24 cellular contexts compared by ENCODE assay signal in the genomic region with DNA sequence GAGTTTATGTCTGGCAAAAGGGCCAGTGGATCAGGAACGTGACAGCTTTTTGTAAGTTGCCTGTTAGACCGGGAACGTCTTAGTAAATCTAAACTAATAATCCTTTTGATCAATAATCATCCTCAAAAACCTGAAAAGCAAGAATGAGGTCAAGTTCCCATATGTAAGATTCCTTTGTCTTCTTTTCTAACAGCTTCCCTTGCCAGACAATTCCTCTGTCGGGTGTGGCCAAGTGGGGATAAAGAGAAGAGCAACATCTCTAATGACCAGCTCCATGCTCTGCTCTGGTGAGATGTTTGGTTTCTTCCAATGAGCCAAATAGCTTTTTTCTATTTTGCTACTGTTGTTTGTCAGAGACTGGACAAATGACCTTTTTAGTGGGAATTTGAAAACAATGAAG. TPM values are rescaled to one million over a fixed set of nuclear protein-coding genes. Genes with fewer than 3 reads are reported as not detected.
A peak's percentile ranks its signal among the peaks of the same experiment; 100 is the strongest.
DNase-seq lines count a peak whose midpoint lies in the region; ATAC-seq, FAIRE-seq and TF ChIP-seq lines count a peak whose summit lies in the region.
"Had no signal": no experiment of that assay in that cellular context is flagged by ENCODE, and none has a peak within 500 bp of the region (broad histone marks: within the 10 kb centered on the region; RNA-seq: fewer than 3 reads in every experiment).

No MANE protein-coding gene starts in this region.

- H3K4me2 ChIP-seq in astrocyte (ENCODE audit: low read length) (no peak overlapping the region), smooth muscle cell (no peak overlapping the region)
- H3K4me2 ChIP-seq: BLaER1 treated with 17β-estradiol and CSF1 and Interleukin-3, amounts not matched to agents 10 nM and 100 nM had no signal

- DNase-seq in Calu3 (peak; percentile 18), astrocyte (ENCODE audit: low read depth) (no peak), fibroblast of villous mesenchyme (ENCODE audit: low read depth) (peak; percentile 12), smooth muscle cell (lab: John Stamatoyannopoulos, UW; ENCODE audit: unreplicated experiment) (no peak), AML-193 (lab: John Stamatoyannopoulos, UW) (no peak), activated gamma-delta T cell treated with Interleukin-2 at 50 U/mL for 16 hours (no peak)
- DNase-seq: CD8-positive, alpha-beta T cell; DMS79; H7; Kasumi-1; MM.1S; NCI-H1092; NCI-H146; NCI-H2029 treated with DMSO at 0.1 percent for 48 hours; NCI-H2171 had no signal

- intact Hi-C loops in Calu3 (cut with micrococcal nuclease; ENCODE audit: unreplicated experiment) = no loop called here

- H2AFZ ChIP-seq in astrocyte (ENCODE audit: low read depth, low read length) = no peak overlapping the region
- no peak overlapping the region for H2AFZ ChIP-seq in smooth muscle cell (ENCODE audit: low read depth)

- H3K4me3 ChIP-seq in astrocyte (ENCODE audit: insufficient read depth, low read depth, low read length) (no peak overlapping the region), fibroblast of villous mesenchyme (ENCODE audit: low read depth, low read length) (no peak overlapping the region), smooth muscle cell (no peak overlapping the region)
- H3K4me3 ChIP-seq: BLaER1 treated with 17β-estradiol and CSF1 and Interleukin-3, amounts not matched to agents 10 nM and 100 nM had no signal

- ATAC-seq in HG02678 (IDR thresholded peaks at IDR 0.05; ENCODE audit: unreplicated experiment) = no peak
- ATAC-seq: CD8-positive, alpha-beta T cell; Right ventricle myocardium inferior had no signal

- H3K9me3 ChIP-seq in astrocyte (ENCODE audit: insufficient read depth, low read depth, low read length) (no peaks in the 10 kb centered on the region), smooth muscle cell (replicated peaks; ENCODE audit: low read depth) (no peaks in the 10 kb centered on the region)
- H3K9me3 ChIP-seq: BLaER1 treated with 17β-estradiol and CSF1 and Interleukin-3, amounts not matched to agents 10 nM and 100 nM had no signal

- no peaks in the 10 kb centered on the region for H3K4me1 ChIP-seq in astrocyte (ENCODE audit: insufficient read depth, low read length)
- no peaks in the 10 kb centered on the region for H3K4me1 ChIP-seq in smooth muscle cell (ENCODE audit: low read depth)
- H3K4me1 ChIP-seq: BLaER1 treated with 17β-estradiol and CSF1 and Interleukin-3, amounts not matched to agents 10 nM and 100 nM had no signal

- H3K79me2 ChIP-seq in astrocyte (ENCODE audit: insufficient read depth, low read length) (no peaks in the 10 kb centered on the region), smooth muscle cell (ENCODE audit: low read depth) (no peaks in the 10 kb centered on the region)

- BruUV-seq in Calu3 (replicated peaks; lab: Mats Ljungman, UMichigan) = no TSS peak

- whole genome bisulfite sequencing in smooth muscle cell (ENCODE audit: low lambda C conversion rate) = 83% methylated on average over 4 of the region's 4 CpGs

- H3K9ac ChIP-seq in astrocyte (ENCODE audit: low read length) (no peak overlapping the region), smooth muscle cell (ENCODE audit: low read depth) (no peak overlapping the region)
- H3K9ac ChIP-seq: BLaER1 treated with 17β-estradiol and CSF1 and Interleukin-3, amounts not matched to agents 10 nM and 100 nM had no signal

- peak; percentile 5 for FAIRE-seq in astrocyte (lab: Jason Lieb, UNC)
- FAIRE-seq: A204.1, RCC 7860 had no signal

- H3K9me3 Mint-ChIP-seq in Calu3 (ENCODE audit: low read depth, unreplicated experiment) = no peaks in the 10 kb centered on the region
- H3K9me3 Mint-ChIP-seq in astrocyte (ENCODE audit: unreplicated experiment) = no peaks in the 10 kb centered on the region
- H3K9me3 Mint-ChIP-seq: CD8-positive, alpha-beta T cell; IgD-negative memory B cell had no signal

- CTCF ChIA-PET in Calu3 (lab: Charles Lee) = no interaction called here

- TF ChIP-seq CTCF in Calu3 (IDR thresholded peaks at IDR 0.05; ENCODE audit: unreplicated experiment) = no peak
- TF ChIP-seq CTCF in astrocyte (IDR thresholded peaks at IDR 0.05; ENCODE audit: insufficient read depth, low read depth, low read length) = no peak
- no peak for TF ChIP-seq CTCF in fibroblast of villous mesenchyme (IDR thresholded peaks at IDR 0.05; ENCODE audit: insufficient read depth, low read depth, low read length)
- no peak for TF ChIP-seq CTCF in smooth muscle cell (IDR thresholded peaks at IDR 0.05; ENCODE audit: borderline replicate concordance, insufficient read depth, poor library complexity, severe bottlenecking)

- no peak overlapping the region for H3K27ac ChIP-seq in astrocyte (ENCODE audit: low read depth, low read length)
- peak overlapping the region; percentile 18 for H3K27ac ChIP-seq in smooth muscle cell (ENCODE audit: low read depth)
- H3K27ac ChIP-seq: BLaER1 treated with 17β-estradiol and CSF1 and Interleukin-3, amounts not matched to agents 10 nM and 100 nM; HL-60 had no signal

- H3K27me3 ChIP-seq in astrocyte (ENCODE audit: insufficient read depth, low read length) (no peaks in the 10 kb centered on the region), smooth muscle cell (ENCODE audit: low read depth) (no peaks in the 10 kb centered on the region)
- H3K27me3 ChIP-seq: BLaER1 treated with 17β-estradiol and CSF1 and Interleukin-3, amounts not matched to agents 10 nM and 100 nM had no signal

- no peak overlapping the region for H3K4me3 Mint-ChIP-seq in Calu3 (ENCODE audit: low read depth, unreplicated experiment)
- H3K4me3 Mint-ChIP-seq in astrocyte (ENCODE audit: unreplicated experiment) = no peak overlapping the region
- H3K4me3 Mint-ChIP-seq: CD8-positive, alpha-beta T cell; IgD-negative memory B cell had no signal

- H3K4me1 Mint-ChIP-seq in Calu3 (ENCODE audit: low read depth, unreplicated experiment) = peaks cover 27% of the 10 kb centered on the region
- no peaks in the 10 kb centered on the region for H3K4me1 Mint-ChIP-seq in astrocyte (ENCODE audit: low read depth, unreplicated experiment)
- H3K4me1 Mint-ChIP-seq: IgD-negative memory B cell had no signal

- H3K27ac Mint-ChIP-seq in Calu3 (ENCODE audit: unreplicated experiment) (peak overlapping the region; percentile 76), astrocyte (ENCODE audit: unreplicated experiment) (no peak overlapping the region)
- H3K27ac Mint-ChIP-seq: CD8-positive, alpha-beta T cell; IgD-negative memory B cell had no signal

- H3K36me3 Mint-ChIP-seq in Calu3 (ENCODE audit: insufficient read depth, unreplicated experiment) (peaks cover 9% of the 10 kb centered on the region), astrocyte (ENCODE audit: low read depth, unreplicated experiment) (no peaks in the 10 kb centered on the region)

- no peaks in the 10 kb centered on the region for H3F3A ChIP-seq in smooth muscle cell (ENCODE audit: low read depth)

- H4K20me1 ChIP-seq in astrocyte (ENCODE audit: insufficient read depth, low read length) (no peaks in the 10 kb centered on the region), smooth muscle cell (ENCODE audit: low read depth) (no peaks in the 10 kb centered on the region)
- H4K20me1 ChIP-seq: BLaER1 treated with 17β-estradiol and CSF1 and Interleukin-3, amounts not matched to agents 10 nM and 100 nM had no signal

- no peaks in the 10 kb centered on the region for H3K27me3 Mint-ChIP-seq in Calu3 (ENCODE audit: unreplicated experiment)
- peaks cover 2% of the 10 kb centered on the region for H3K27me3 Mint-ChIP-seq in astrocyte (ENCODE audit: low read depth, unreplicated experiment)
- H3K27me3 Mint-ChIP-seq: IgD-negative memory B cell had no signal

- H3K36me3 ChIP-seq in astrocyte (ENCODE audit: insufficient read depth, low read length) (peaks cover 8% of the 10 kb centered on the region), smooth muscle cell (ENCODE audit: low read depth) (no peaks in the 10 kb centered on the region)

RNA-seq across cellular contexts. Expression of a gene that starts 19.8 kb away (rescaled TPM):
- total RNA-seq in Calu3 (2022) = not detected in 2 replicates
- not detected in 2 replicates for total RNA-seq in astrocyte
- total RNA-seq in fibroblast of villous mesenchyme = not detected in 2 replicates
- not detected in 2 replicates for total RNA-seq in smooth muscle cell
- polyA plus RNA-seq in smooth muscle cell = not detected in 2 replicates
- total RNA-seq: CD8-positive, alpha-beta T cell; H7; HT1080; Right ventricle myocardium inferior; SK-MEL-5 had no signal
- polyA plus RNA-seq: IgD-negative memory B cell had no signal

RNA-seq across cellular contexts. Expression of a gene that starts 27.2 kb away (rescaled TPM):
- 120 and 126 TPM in 2 replicates for total RNA-seq in Calu3 (2022)
- total RNA-seq in astrocyte = 120 and 136 TPM in 2 replicates
- 77.0 and 126 TPM in 2 replicates for total RNA-seq in fibroblast of villous mesenchyme
- total RNA-seq in smooth muscle cell = 111 and 117 TPM in 2 replicates
- polyA plus RNA-seq in smooth muscle cell = 228 and 231 TPM in 2 replicates

RNA-seq across cellular contexts. Expression of a gene that starts 53.3 kb away (rescaled TPM):
- total RNA-seq in Calu3 (2022) (49.0 and 50.4 TPM in 2 replicates), astrocyte (34.6 and 39.1 TPM in 2 replicates), fibroblast of villous mesenchyme (31.9 and 45.3 TPM in 2 replicates), smooth muscle cell (21.4 and 26.8 TPM in 2 replicates)
- polyA plus RNA-seq in smooth muscle cell = 13.9 and 19.5 TPM in 2 replicates

Comparison
In these comparisons a context has a peak if more than half of its experiments do, and no peak if none do; other contexts are left out.
1. DNase-seq: peak in Calu3 (single experiment) and fibroblast of villous mesenchyme (single experiment); none in astrocyte (single experiment), smooth muscle cell (single experiment), AML-193 (0 of 2) and activated gamma-delta T cell treated with Interleukin-2 at 50 U/mL for 16 hours (single experiment).